ENCODE assay signal across 8 cellular contexts in the genomic region with DNA sequence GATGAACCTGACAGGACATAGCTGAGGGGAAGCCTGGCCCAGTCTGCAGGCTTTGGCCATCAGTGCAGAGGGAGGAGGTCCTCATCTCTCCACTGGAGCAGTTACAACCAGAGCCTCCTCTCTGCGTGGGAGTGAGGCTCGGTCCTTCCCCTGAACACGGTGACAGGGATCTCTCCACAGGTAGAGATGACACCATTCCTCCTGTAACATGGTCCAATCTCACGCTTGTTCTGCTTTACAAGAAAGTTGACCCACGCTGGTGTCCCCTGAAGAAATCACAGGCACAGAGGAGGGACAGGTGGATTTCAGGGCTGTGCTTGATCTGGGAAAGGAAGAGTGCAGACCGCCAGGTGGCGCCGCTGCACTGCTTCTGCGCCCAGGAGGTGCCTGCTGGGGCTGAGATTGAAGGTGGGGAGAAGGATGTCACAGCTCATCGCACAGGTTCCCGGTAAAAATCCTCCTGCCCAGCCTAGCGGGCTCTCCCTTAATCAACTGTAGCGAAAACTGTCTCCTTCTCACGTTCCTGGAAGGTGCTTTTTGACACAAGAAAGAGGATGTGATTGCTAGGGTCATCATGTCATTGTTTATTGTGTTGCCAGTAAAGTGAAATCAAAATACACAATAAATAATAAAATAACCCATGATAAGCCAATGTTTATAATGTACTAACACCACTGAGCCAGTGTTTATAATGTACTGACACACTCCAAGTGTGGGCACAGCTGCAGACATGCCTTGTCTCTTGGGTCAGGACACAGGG. TPM values are rescaled to one million over a fixed set of nuclear protein-coding genes. Genes with fewer than 3 reads are reported as not detected.
DNase-seq lines count a peak whose midpoint lies in the region; ATAC-seq, FAIRE-seq and TF ChIP-seq lines count a peak whose summit lies in the region.

No MANE protein-coding gene starts in this region.

- peak; percentile 75 to 90 (median 82) for DNase-seq in CD4-positive, alpha-beta T cell
- DNase-seq in HFF-Myc (ENCODE audit: extremely low read depth, low read depth), result no peak
- DNase-seq in NOMO-1 (lab: John Stamatoyannopoulos, UW; ENCODE audit: unreplicated experiment in 2 of 2), result peak; percentile 31 to 47
- DNase-seq in activated CD8-positive, alpha-beta memory T cell treated with anti-CD3 and anti-CD28 coated beads for 4 hours (ENCODE audit: low read depth in 2 of 2), result peak; percentile 72 to 73
- peak; percentile 61 to 95 for DNase-seq in H1 (ENCODE audit: low read depth in 1 of 2, low spot score in 2 of 2)
- peak; percentile 74 for DNase-seq in mesendoderm
- peak; percentile 76 to 77 for DNase-seq in stimulated activated CD8-positive, alpha-beta memory T cell treated with anti-CD3 and anti-CD28 coated beads, Interleukin-2, amount 100 ng/mL, for 1 hour (ENCODE audit: low read depth in 2 of 2)

- POLR2A ChIA-PET in CD4-positive, alpha-beta T cell (lab: Charles Lee), result interaction anchor here (1.0 to 1.2 kb wide), 4 partner anchors 78 to 128 kb away, joined by 3 to 5 read pairs (median 4); no protein-coding TSS in a partner anchor
- POLR2A ChIA-PET in H1 (lab: Charles Lee; ENCODE audit: partially characterized antibody), result interaction anchor here (0.6 to 1.1 kb wide), 2 partner anchors 39 to 127 kb away, joined by 3 read pairs; no protein-coding TSS in a partner anchor

- H2BK15ac ChIP-seq in H1 (ENCODE audit: low read length) (no peak overlapping the region), mesendoderm (replicated peaks; ENCODE audit: low read depth) (no peak overlapping the region)

- no peak overlapping the region for H2AFZ ChIP-seq in H1 (ENCODE audit: low read length)

- no peaks in the 10 kb centered on the region for H4K20me1 ChIP-seq in H1 (replicated peaks in 1 of 2; ENCODE audit: control insufficient read depth in 1 of 2, insufficient read depth in 2 of 2, low read length in 2 of 2)

- H3K4me1 ChIP-seq in H1 (replicated peaks in 1 of 4; ENCODE audit: control insufficient read depth in 3 of 4, insufficient read depth in 4 of 4, low read length in 3 of 4) (no peaks in the 10 kb centered on the region), mesendoderm (ENCODE audit: control insufficient read depth, low read depth, low read length) (no peaks in the 10 kb centered on the region)

- intact Hi-C loops in CD4-positive, alpha-beta T cell (cut with DNase I, micrococcal nuclease), result loop anchor here (1.0 to 2.0 kb wide), 6 partner anchors 119 to 323 kb away; no protein-coding TSS in a partner anchor

- H3K4me3 ChIP-seq in HFF-Myc (replicated peaks; ENCODE audit: low read depth, low read length) (no peak overlapping the region), H1 (ENCODE audit: extremely low read depth in 1 of 4, insufficient read depth in 2 of 4, low read depth in 3 of 4, low read length in 4 of 4) (no peak overlapping the region), mesendoderm (ENCODE audit: low read length) (no peak overlapping the region)

- H2BK5ac ChIP-seq in H1 (ENCODE audit: low read depth, low read length) (no peak overlapping the region), mesendoderm (ENCODE audit: low read length) (no peak overlapping the region)

- peak; percentile 89 for ATAC-seq in CD4-positive, alpha-beta T cell (ENCODE audit: poor library complexity)
- no peak for ATAC-seq in HG03457 (IDR thresholded peaks at IDR 0.05; ENCODE audit: unreplicated experiment)

- H3K9me3 ChIP-seq in CD4-positive, alpha-beta T cell (ENCODE audit: control insufficient read depth, low read length), result peaks cover 2% of the 10 kb centered on the region
- H3K9me3 ChIP-seq in H1 (ENCODE audit: insufficient read depth in 2 of 2, low read depth in 1 of 2, low read length in 1 of 2), result no peaks in the 10 kb centered on the region

- peak overlapping the region; percentile 86 for H2BK12ac ChIP-seq in H1 (ENCODE audit: low read depth, low read length)

- no peak overlapping the region for H3K23ac ChIP-seq in H1 (ENCODE audit: insufficient read length)
- no peak overlapping the region for H3K23ac ChIP-seq in mesendoderm (ENCODE audit: low read length)

- peaks cover 72% of the 10 kb centered on the region for H3K27me3 Mint-ChIP-seq in CD4-positive, alpha-beta T cell

- H2BK120ac ChIP-seq in H1 (replicated peaks; ENCODE audit: low read depth, low read length) (no peak overlapping the region), mesendoderm (ENCODE audit: low read depth, low read length) (no peak overlapping the region)

- no peak for TF ChIP-seq POLR2A in H1 (IDR thresholded peaks at IDR 0.05; ENCODE audit: control extremely low read depth in 1 of 2, low read depth in 2 of 2, low read length in 2 of 2)

- CTCF ChIA-PET in CD4-positive, alpha-beta T cell (lab: Charles Lee), result interaction anchor here (0.6 to 2.7 kb wide), 15 partner anchors 10 to 177 kb away, joined by 3 to 35 read pairs (median 4); no protein-coding TSS in a partner anchor
- CTCF ChIA-PET in H1 (lab: Charles Lee; ENCODE audit: partially characterized antibody), result interaction anchor here (0.8 to 2.6 kb wide), 31 partner anchors 11 to 226 kb away, joined by 3 to 87 read pairs (median 4); no protein-coding TSS in a partner anchor

- peak; percentile 77 for FAIRE-seq in H1 (lab: Jason Lieb, UNC)

- H3K4ac ChIP-seq in H1 (replicated peaks; ENCODE audit: insufficient read length, low read depth, low read length), result no peak overlapping the region
- no peak overlapping the region for H3K4ac ChIP-seq in mesendoderm (ENCODE audit: low read depth, low read length)

- H3K18ac ChIP-seq in H1 (ENCODE audit: extremely low read depth, low read length) (no peak overlapping the region), mesendoderm (ENCODE audit: low read length) (no peak overlapping the region)

- no peak for TF ChIP-seq EP300 in H1 (IDR thresholded peaks at IDR 0.05; ENCODE audit: borderline replicate concordance in 1 of 2, low read depth in 2 of 2, low read length in 2 of 2)

- H3K79me2 ChIP-seq in H1 (ENCODE audit: control insufficient read depth in 1 of 2, insufficient read depth in 2 of 2, low read length in 2 of 2) (no peaks in the 10 kb centered on the region), mesendoderm (ENCODE audit: control insufficient read depth, insufficient read depth, low read length) (no peaks in the 10 kb centered on the region)

- no peak overlapping the region for H3K27ac Mint-ChIP-seq in CD4-positive, alpha-beta T cell

- 22% methylated on average over 14 of the region's 14 CpGs; no CpG with 5 or more reads in 1 of the 2 experiments for WGBS in H1 (ENCODE audit: extremely low coverage in 1 of 2, insufficient coverage in 1 of 2, insufficient read length in 1 of 2, insufficient replicate concordance in 2 of 2, low coverage in 1 of 2, low lambda C conversion rate in 2 of 2, missing lambda C conversion rate in 1 of 2), 2 experiments
- no CpG with 5 or more reads among the region's 14 CpGs for WGBS in mesendoderm (ENCODE audit: extremely low coverage, insufficient coverage, low lambda C conversion rate)

- no peaks in the 10 kb centered on the region for H3K36me3 Mint-ChIP-seq in CD4-positive, alpha-beta T cell (ENCODE audit: low read depth)

- no peak overlapping the region for H3K9ac ChIP-seq in H1 (replicated peaks in 1 of 4; ENCODE audit: extremely low read depth in 1 of 4, low read depth in 3 of 4, low read length in 3 of 4)
- H3K9ac ChIP-seq in mesendoderm (ENCODE audit: low read length), result no peak overlapping the region

- H3K79me1 ChIP-seq in H1 (ENCODE audit: low read depth, low read length) (no peaks in the 10 kb centered on the region), mesendoderm (ENCODE audit: low read length) (no peaks in the 10 kb centered on the region)

- 0 out of 2 replicates have a peak overlapping the region, but pooled peaks have one; percentile 6 for H2BK20ac ChIP-seq in H1 (ENCODE audit: low read length)

- H4K5ac ChIP-seq in H1 (ENCODE audit: insufficient read length, low read depth, low read length), result no peak overlapping the region
- no peak overlapping the region for H4K5ac ChIP-seq in mesendoderm (ENCODE audit: low read length)

- H3K36me3 ChIP-seq in H1 (ENCODE audit: control insufficient read depth in 2 of 4, insufficient read depth in 4 of 4, low read length in 3 of 4) (no peaks in the 10 kb centered on the region), mesendoderm (ENCODE audit: control insufficient read depth, insufficient read depth, low read length) (no peaks in the 10 kb centered on the region)

- H3K4me1 Mint-ChIP-seq in CD4-positive, alpha-beta T cell (ENCODE audit: low read depth), result peaks cover 14% of the 10 kb centered on the region

- H4K91ac ChIP-seq in H1 (replicated peaks; ENCODE audit: insufficient read length, low read length), result no peak overlapping the region

- H3K14ac ChIP-seq in H1 (ENCODE audit: insufficient read length), result no peak overlapping the region

- no peaks in the 10 kb centered on the region for H3K9me3 Mint-ChIP-seq in CD4-positive, alpha-beta T cell

- H3K23me2 ChIP-seq in H1 (ENCODE audit: low read depth, low read length), result no peaks in the 10 kb centered on the region; the same call in 1 of the 2 replicates

- H2AK5ac ChIP-seq in H1 (ENCODE audit: low read depth, low read length) (no peak overlapping the region), mesendoderm (ENCODE audit: low read length) (no peak overlapping the region)

- peak; percentile 100 for TF ChIP-seq RAD21 in H1 (IDR thresholded peaks at IDR 0.05 in 1 of 2, conservative IDR thresholded peaks at IDR 0.05 in 1 of 2; ENCODE audit: low read depth in 2 of 2, low read length in 2 of 2)

- peak; percentile 97 for TF ChIP-seq CTCF in CD4-positive, alpha-beta T cell (IDR thresholded peaks at IDR 0.05)
- TF ChIP-seq CTCF in HFF-Myc (IDR thresholded peaks at IDR 0.05; ENCODE audit: low read depth, low read length, missing control alignments) (peak; percentile 93), H1 (IDR thresholded peaks at IDR 0.05; ENCODE audit: control extremely low read depth in 1 of 3, insufficient read depth in 1 of 3, low read depth in 1 of 3, low read length in 3 of 3) (peak; percentile 96 to 98 (median 97))

- H3K27me3 ChIP-seq in CD4-positive, alpha-beta T cell (ENCODE audit: control insufficient read depth, insufficient read depth, low read length), result peaks cover 54% of the 10 kb centered on the region
- H3K27me3 ChIP-seq in H1 (replicated peaks in 1 of 4; ENCODE audit: control insufficient read depth in 3 of 4, extremely low read depth in 1 of 4, insufficient read depth in 3 of 4, low read length in 3 of 4) (no peaks in the 10 kb centered on the region), mesendoderm (ENCODE audit: insufficient read depth, low read length, poor library complexity) (no peaks in the 10 kb centered on the region)

- no peak overlapping the region for H3K4me3 Mint-ChIP-seq in CD4-positive, alpha-beta T cell

- no peak overlapping the region for H3K27ac ChIP-seq in CD4-positive, alpha-beta T cell (ENCODE audit: low read depth, low read length)
- H3K27ac ChIP-seq in H1 (ENCODE audit: low read depth, low read length) (no peak overlapping the region), mesendoderm (ENCODE audit: low read depth, low read length) (no peak overlapping the region)

- H4K8ac ChIP-seq in H1 (ENCODE audit: extremely low read depth, insufficient read depth, low read length) (no peak overlapping the region), mesendoderm (ENCODE audit: low read depth, low read length) (no peak overlapping the region)

- H3K4me2 ChIP-seq in H1 (ENCODE audit: insufficient read depth in 1 of 2, low read depth in 2 of 2, low read length in 2 of 2), result no peak overlapping the region
- H3K4me2 ChIP-seq in mesendoderm (ENCODE audit: low read length), result no peak overlapping the region

- H3K56ac ChIP-seq in H1 (replicated peaks; ENCODE audit: insufficient read length, low read depth, low read length) (no peak overlapping the region), mesendoderm (ENCODE audit: low read length) (no peak overlapping the region)

RNA-seq across cellular contexts. Expression of gene HLA-G, which starts 20.4 kb away (rescaled TPM):
- 1 to 10 TPM; 2.7 to 2.9 TPM for total RNA-seq in CD4-positive, alpha-beta T cell
- 4.4 and 4.8 TPM in 2 replicates for total RNA-seq in H1 (2021; fragmentation: NEBNext Ultra II Directional; extraction: Animal tissue kit (Norgen Biotek cat#: 25700))
- 3.2 and 4.2 TPM in 2 replicates for polyA plus RNA-seq in H1 (2011; rRNA removed)
- 4.9 TPM for polyA plus RNA-seq in H1 (2011; cell fraction: cytosol; rRNA removed)
- 7.8 TPM for polyA plus RNA-seq in H1 (2011; cell fraction: nucleus; rRNA removed)
- polyA plus RNA-seq in H1 (2012, experiment 1 of 2), result 2.1 to 4.4 TPM (median 2.9 TPM) in 4 replicates
- 3.6 TPM for polyA plus RNA-seq in H1 (2012, experiment 2 of 2)
- 6.4 TPM for polyA plus RNA-seq in H1 (2013, experiment 1 of 2)
- polyA plus RNA-seq in H1 (2013, experiment 2 of 2), result 5.8 TPM
- polyA minus RNA-seq in H1 (2011; rRNA and poly(A)+ RNA removed), result 0.93 and 0.98 TPM in 2 replicates
- 0.88 TPM for polyA minus RNA-seq in H1 (2011; cell fraction: cytosol; rRNA and poly(A)+ RNA removed)
- polyA minus RNA-seq in H1 (2011; cell fraction: nucleus; rRNA and poly(A)+ RNA removed), result 1.9 TPM
- polyA plus RNA-seq in mesendoderm (2013, experiment 1 of 2), result 0.81 TPM
- 0.98 TPM for polyA plus RNA-seq in mesendoderm (2013, experiment 2 of 2)
